15 cellular contexts compared by ENCODE assay signal in genomic region chr13:40875583-40875982, GRCh38.
DNase-seq lines count a peak whose midpoint lies in the region; ATAC-seq, FAIRE-seq and TF ChIP-seq lines count a peak whose summit lies in the region.
"Had no signal": no experiment of that assay in that cellular context is flagged by ENCODE, and none has a peak within 500 bp of the region (broad histone marks: within the 10 kb centered on the region; RNA-seq: fewer than 3 reads in every experiment).

No MANE protein-coding gene starts in this region.

- H3K4me1 ChIP-seq in skeletal muscle tissue (ENCODE audit: control insufficient read depth in 3 of 3, insufficient read depth in 3 of 3, low read length in 3 of 3), result peaks cover 0 to 8% (median 0%) of the 10 kb centered on the region in 3 donors
- H3K4me1 ChIP-seq: BLaER1 treated with 17β-estradiol and CSF1 and Interleukin-3, amounts not matched to agents 10 nM and 100 nM had no signal

- H3K9me3 Mint-ChIP-seq in endothelial cell (ENCODE audit: unreplicated experiment), result peaks cover 13% of the 10 kb centered on the region

- peak overlapping the region in 1 of 3 donors; percentile 29 for H3K4me3 ChIP-seq in skeletal muscle tissue (ENCODE audit: low read length in 3 of 3)

- H3K9me3 ChIP-seq in skeletal muscle tissue (ENCODE audit: control insufficient read depth in 3 of 3, low read length in 3 of 3), result peaks cover 9 to 17% (median 16%) of the 10 kb centered on the region in 3 donors

- no peaks in the 10 kb centered on the region for H3K27me3 ChIP-seq in skeletal muscle tissue (ENCODE audit: control insufficient read depth in 3 of 3, insufficient read depth in 3 of 3, low read length in 3 of 3)
- H3K27me3 ChIP-seq: BLaER1 treated with 17β-estradiol and CSF1 and Interleukin-3, amounts not matched to agents 10 nM and 100 nM had no signal

- H3K36me3 Mint-ChIP-seq in endothelial cell (ENCODE audit: low read depth, unreplicated experiment), result peaks cover 67% of the 10 kb centered on the region

- H3K27me3 Mint-ChIP-seq in endothelial cell (ENCODE audit: unreplicated experiment), result no peaks in the 10 kb centered on the region
- H3K27me3 Mint-ChIP-seq: B cell had no signal

- H3K27ac ChIP-seq in skeletal muscle tissue (ENCODE audit: low read depth, low read length), result peak overlapping the region; percentile 52
- H3K27ac ChIP-seq: BLaER1 treated with 17β-estradiol and CSF1 and Interleukin-3, amounts not matched to agents 10 nM and 100 nM had no signal

- H3K4me1 Mint-ChIP-seq in endothelial cell (ENCODE audit: unreplicated experiment), result no peaks in the 10 kb centered on the region
- H3K4me1 Mint-ChIP-seq: B cell had no signal

- no peak for FAIRE-seq in frontal cortex (lab: Jason Lieb, UNC)
- FAIRE-seq: HepG2 had no signal

- DNase-seq in endothelial cell (ENCODE audit: low spot score) (no peak), myocyte (ENCODE audit: low read depth) (peak; percentile 5), SHP77 (lab: John Stamatoyannopoulos, UW) (no peak), frontal cortex (ENCODE audit: low spot score in 2 of 2) (no peak), NAMALWA (ENCODE audit: low spot score) (no peak)
- DNase-seq: Calu3; CD8-positive, alpha-beta T cell; GF-D8; GOT3; H7 had no signal

- no peak overlapping the region for H3K27ac Mint-ChIP-seq in endothelial cell (ENCODE audit: unreplicated experiment)
- H3K27ac Mint-ChIP-seq: B cell; CD8-positive, alpha-beta T cell had no signal

- no peak overlapping the region for H3K9ac ChIP-seq in skeletal muscle tissue (ENCODE audit: low read depth in 1 of 3, low read length in 3 of 3)
- H3K9ac ChIP-seq: BLaER1 treated with 17β-estradiol and CSF1 and Interleukin-3, amounts not matched to agents 10 nM and 100 nM had no signal

- TF ChIP-seq CTCF in endothelial cell (IDR thresholded peaks at IDR 0.05; ENCODE audit: unreplicated experiment), result no peak

- H3K36me3 ChIP-seq in skeletal muscle tissue (ENCODE audit: control insufficient read depth in 3 of 3, insufficient read depth in 3 of 3, low read length in 3 of 3), result peaks cover 6 to 38% (median 14%) of the 10 kb centered on the region in 3 donors

- ATAC-seq in GM21367 (IDR thresholded peaks at IDR 0.05; ENCODE audit: unreplicated experiment), result no peak
- ATAC-seq: CD8-positive, alpha-beta T cell; HepG2 had no signal

- peak overlapping the region; percentile 43 for H3K4me3 Mint-ChIP-seq in endothelial cell (ENCODE audit: unreplicated experiment)
- H3K4me3 Mint-ChIP-seq: B cell; CD8-positive, alpha-beta T cell had no signal
